Comparison of ENCODE assay signal across 22 cellular contexts in genomic region chr19:8596168-8596567, GRCh38. TPM values are rescaled to one million over a fixed set of nuclear protein-coding genes. Genes with fewer than 3 reads are reported as not detected.
DNase-seq lines count a peak whose midpoint lies in the region; ATAC-seq, FAIRE-seq and TF ChIP-seq lines count a peak whose summit lies in the region.
"Had no signal": no experiment of that assay in that cellular context is flagged by ENCODE, and none has a peak within 500 bp of the region (broad histone marks: within the 10 kb centered on the region; RNA-seq: fewer than 3 reads in every experiment).

No MANE protein-coding gene starts in this region.

- no peak overlapping the region for H3K4ac ChIP-seq in H1 (replicated peaks; ENCODE audit: insufficient read length, low read depth, low read length)

- WGBS in H1 (ENCODE audit: extremely low coverage in 1 of 2, insufficient coverage in 1 of 2, insufficient read length in 1 of 2, insufficient replicate concordance in 2 of 2, low coverage in 1 of 2, low lambda C conversion rate in 2 of 2, missing lambda C conversion rate in 1 of 2), 2 experiments: 93% methylated on average over 12 of the region's 23 CpGs; no CpG with 5 or more reads in 1 of the 2 experiments
- 80 to 92% methylated on average over 13 to 20 of the region's 23 CpGs for WGBS in upper lobe of left lung, 2 donors
- no CpG with 5 or more reads among the region's 23 CpGs for WGBS in right lobe of liver (ENCODE audit: insufficient coverage, low coverage, low lambda C conversion rate, missing lambda C conversion rate)

- H4K91ac ChIP-seq in H1 (replicated peaks; ENCODE audit: insufficient read length, low read length): no peak overlapping the region

- H3K56ac ChIP-seq in H1 (replicated peaks; ENCODE audit: insufficient read length, low read depth, low read length): no peak overlapping the region

- no peak overlapping the region; a peak in 1 of 7 replicates for H3K9ac ChIP-seq in H1 (replicated peaks in 1 of 4; ENCODE audit: extremely low read depth in 1 of 4, low read depth in 3 of 4, low read length in 3 of 4)

- no peak overlapping the region for H4K8ac ChIP-seq in H1 (ENCODE audit: extremely low read depth, insufficient read depth, low read length)

- H3K4me1 ChIP-seq in left ventricle myocardium inferior (peaks cover 27% of the 10 kb centered on the region), H1 (replicated peaks in 1 of 4; ENCODE audit: control insufficient read depth in 3 of 4, insufficient read depth in 4 of 4, low read length in 3 of 4) (peaks cover 0 to 5% (median under 1%) of the 10 kb centered on the region in 4 experiments; a peak in 4 of 7 replicates), upper lobe of left lung (peaks cover 36 to 44% (median 41%) of the 10 kb centered on the region in 4 donors), right lobe of liver (peaks cover 0 to 5% (median 0%) of the 10 kb centered on the region in 4 donors)
- H3K4me1 ChIP-seq: BE2C, Caco-2 had no signal

- ATAC-seq in Right ventricle myocardium inferior (no peak), upper lobe of left lung (ENCODE audit: low FRiP score in 2 of 2) (no peak), HG02642 (IDR thresholded peaks at IDR 0.05; ENCODE audit: poor library complexity, unreplicated experiment) (no peak), right lobe of liver (no peak)
- ATAC-seq: CD8-positive, alpha-beta T cell; HCT116 had no signal

- H3K18ac ChIP-seq in H1 (ENCODE audit: extremely low read depth, low read length): no peak overlapping the region

- H3K27ac ChIP-seq in left ventricle myocardium inferior (replicated peaks) (no peak overlapping the region), H1 (ENCODE audit: low read depth, low read length) (no peak overlapping the region), upper lobe of left lung (peak overlapping the region in 3 of 4 donors; percentile 39 to 70 (median 69)), right lobe of liver (no peak overlapping the region)
- H3K27ac ChIP-seq: 22Rv1, C4-2B had no signal

- no peak for TF ChIP-seq EP300 in H1 (IDR thresholded peaks at IDR 0.05; ENCODE audit: borderline replicate concordance in 1 of 2, low read depth in 2 of 2, low read length in 2 of 2)
- no peak for TF ChIP-seq EP300 in upper lobe of left lung (IDR thresholded peaks at IDR 0.05)

- H3K4me2 ChIP-seq in H1 (ENCODE audit: insufficient read depth in 1 of 2, low read depth in 2 of 2, low read length in 2 of 2): no peak overlapping the region

- no peak overlapping the region for H2AK5ac ChIP-seq in H1 (ENCODE audit: low read depth, low read length)

- H3K79me1 ChIP-seq in H1 (ENCODE audit: low read depth, low read length): no peaks in the 10 kb centered on the region; the same call in 1 of the 2 replicates

- H2BK15ac ChIP-seq in H1 (ENCODE audit: low read length): no peak overlapping the region

- peaks cover 8% of the 10 kb centered on the region for H3K9me3 ChIP-seq in left ventricle myocardium inferior (replicated peaks)
- peaks cover 3 to 5% of the 10 kb centered on the region in 2 experiments; a peak in 1 of 4 replicates for H3K9me3 ChIP-seq in H1 (ENCODE audit: insufficient read depth in 2 of 2, low read depth in 1 of 2, low read length in 1 of 2)
- H3K9me3 ChIP-seq in upper lobe of left lung: peaks cover 0 to 12% (median 4%) of the 10 kb centered on the region in 4 donors
- no peaks in the 10 kb centered on the region for H3K9me3 ChIP-seq in right lobe of liver
- H3K9me3 ChIP-seq: BE2C had no signal

- TF ChIP-seq CTCF in left ventricle myocardium inferior (IDR thresholded peaks at IDR 0.05; ENCODE audit: borderline replicate concordance): no peak
- no peak for TF ChIP-seq CTCF in H1 (IDR thresholded peaks at IDR 0.05; ENCODE audit: control extremely low read depth in 1 of 3, insufficient read depth in 1 of 3, low read depth in 1 of 3, low read length in 3 of 3)
- TF ChIP-seq CTCF in upper lobe of left lung (IDR thresholded peaks at IDR 0.05): no peak
- no peak for TF ChIP-seq CTCF in right lobe of liver (IDR thresholded peaks at IDR 0.05)

- no peak overlapping the region for H2AFZ ChIP-seq in H1 (ENCODE audit: low read length)

- no peak overlapping the region; the same call in 1 of the 2 replicates for H2BK5ac ChIP-seq in H1 (ENCODE audit: low read depth, low read length)

- H2BK120ac ChIP-seq in H1 (replicated peaks; ENCODE audit: low read depth, low read length): no peak overlapping the region

- H3K27me3 ChIP-seq in left ventricle myocardium inferior (ENCODE audit: low read depth): peaks cover 30% of the 10 kb centered on the region
- H3K27me3 ChIP-seq in H1 (replicated peaks in 1 of 4; ENCODE audit: control insufficient read depth in 3 of 4, extremely low read depth in 1 of 4, insufficient read depth in 3 of 4, low read length in 3 of 4): no peaks in the 10 kb centered on the region; a peak in 1 of 7 replicates
- H3K27me3 ChIP-seq in upper lobe of left lung: peaks cover 0 to 3% (median 0%) of the 10 kb centered on the region in 4 donors
- H3K27me3 ChIP-seq in right lobe of liver: no peaks in the 10 kb centered on the region
- H3K27me3 ChIP-seq: BE2C had no signal

- peaks cover 9% of the 10 kb centered on the region; the same call in 1 of the 2 replicates for H3K23me2 ChIP-seq in H1 (ENCODE audit: low read depth, low read length)

- no peak for FAIRE-seq in H1 (lab: Jason Lieb, UNC)
- FAIRE-seq: A204.1, G401.6, GM12892 had no signal

- H3K36me3 ChIP-seq in left ventricle myocardium inferior (peaks cover 36% of the 10 kb centered on the region), H1 (ENCODE audit: control insufficient read depth in 2 of 4, insufficient read depth in 4 of 4, low read length in 3 of 4) (peaks cover 0 to 11% (median 4%) of the 10 kb centered on the region in 4 experiments; a peak in 3 of 8 replicates), upper lobe of left lung (peaks cover 0 to 20% (median 5%) of the 10 kb centered on the region in 4 donors), right lobe of liver (no peaks in the 10 kb centered on the region)
- H3K36me3 ChIP-seq: BE2C had no signal

- no peak overlapping the region for H4K5ac ChIP-seq in H1 (ENCODE audit: insufficient read length, low read depth, low read length)

- H2BK12ac ChIP-seq in H1 (ENCODE audit: low read depth, low read length): no peak overlapping the region

- TF ChIP-seq RAD21 in H1 (IDR thresholded peaks at IDR 0.05 in 1 of 2, conservative IDR thresholded peaks at IDR 0.05 in 1 of 2; ENCODE audit: low read depth in 2 of 2, low read length in 2 of 2): no peak

- POLR2A ChIA-PET in H1 (lab: Charles Lee; ENCODE audit: partially characterized antibody): interaction anchor here (0.7 to 7.9 kb wide), 4 partner anchors 10 to 70 kb away, joined by 3 to 117 read pairs (median 4); partner anchors contain the start of gene MYO1F

- intact Hi-C loops in Right ventricle myocardium inferior (cut with DNase I) (no loop called here), left ventricle myocardium inferior (cut with micrococcal nuclease) (no loop called here), right lobe of liver (cut with DNase I) (no loop called here)

- H3K14ac ChIP-seq in H1 (ENCODE audit: insufficient read length): no peak overlapping the region

- H4K20me1 ChIP-seq in H1 (replicated peaks in 1 of 2; ENCODE audit: control insufficient read depth in 1 of 2, insufficient read depth in 2 of 2, low read length in 2 of 2): peaks cover 0 to 3% of the 10 kb centered on the region in 2 experiments

- no peak overlapping the region for H3K4me3 ChIP-seq in left ventricle myocardium inferior
- H3K4me3 ChIP-seq in H1 (ENCODE audit: extremely low read depth in 1 of 4, insufficient read depth in 2 of 4, low read depth in 3 of 4, low read length in 4 of 4): no peak overlapping the region
- no peak overlapping the region for H3K4me3 ChIP-seq in upper lobe of left lung
- no peak overlapping the region for H3K4me3 ChIP-seq in right lobe of liver

- no peaks in the 10 kb centered on the region for H3K79me2 ChIP-seq in H1 (ENCODE audit: control insufficient read depth in 1 of 2, insufficient read depth in 2 of 2, low read length in 2 of 2)

- H3K23ac ChIP-seq in H1 (ENCODE audit: insufficient read length): no peak overlapping the region

- no peak overlapping the region for H2BK20ac ChIP-seq in H1 (ENCODE audit: low read length)

- DNase-seq in Right ventricle myocardium inferior (ENCODE audit: missing footprints): peak; percentile 63
- no peak for DNase-seq in left ventricle myocardium inferior
- DNase-seq in H1 (ENCODE audit: low read depth in 1 of 2, low spot score in 2 of 2): no peak
- no peak for DNase-seq in upper lobe of left lung
- no peak for DNase-seq in right lobe of liver
- DNase-seq: ACHN; AML-193; BE2C; Caco-2; CD4-positive, CD25-positive, alpha-beta regulatory T cell; CD8-positive, alpha-beta T cell; DMS153; DND-41; GOT3; H9 had no signal

- CTCF ChIA-PET in H1 (lab: Charles Lee; ENCODE audit: partially characterized antibody): interaction anchor here (0.6 to 5.1 kb wide), 13 partner anchors 9 to 368 kb away, joined by 3 to 20 read pairs (median 4); no protein-coding TSS in a partner anchor

- TF ChIP-seq POLR2A in H1 (IDR thresholded peaks at IDR 0.05; ENCODE audit: control extremely low read depth in 1 of 2, low read depth in 2 of 2, low read length in 2 of 2): no peak
- no peak for TF ChIP-seq POLR2A in upper lobe of left lung (IDR thresholded peaks at IDR 0.05)
- TF ChIP-seq POLR2A in right lobe of liver (IDR thresholded peaks at IDR 0.05): no peak

RNA-seq across cellular contexts. Expression of gene ADAMTS10, which starts 14.3 kb away (rescaled TPM):
- total RNA-seq in Right ventricle myocardium inferior (10.0 TPM), left ventricle myocardium inferior (11.5 TPM), upper lobe of left lung (100 to 1,000 TPM in 1 of 6 donors, 10 to 100 TPM in 5; 11.9 to 103 (median 19.8) TPM), right lobe of liver (10 to 100 TPM in 3 of 6 experiments, 1 to 10 TPM in 3; 5.0 to 12.2 (median 9.3) TPM)
- 14.0 and 17.4 TPM in 2 replicates for total RNA-seq in H1 (2021; fragmentation: NEBNext Ultra II Directional; extraction: Animal tissue kit (Norgen Biotek cat#: 25700))
- 6.9 and 16.1 TPM in 2 replicates for polyA plus RNA-seq in H1 (2011; rRNA removed)
- polyA plus RNA-seq in H1 (2011; cell fraction: cytosol; rRNA removed): 14.8 TPM
- polyA plus RNA-seq in H1 (2011; cell fraction: nucleus; rRNA removed): 78.6 TPM
- polyA plus RNA-seq in H1 (2012, experiment 1 of 2): 8.6 to 15.2 TPM (median 12.4 TPM) in 4 replicates
- 3.7 TPM for polyA plus RNA-seq in H1 (2012, experiment 2 of 2)
- polyA plus RNA-seq in H1 (2013, experiment 1 of 2): 13.2 TPM
- 11.6 TPM for polyA plus RNA-seq in H1 (2013, experiment 2 of 2)
- polyA minus RNA-seq in H1 (2011; rRNA and poly(A)+ RNA removed): 9.3 and 10.6 TPM in 2 replicates
- polyA minus RNA-seq in H1 (2011; cell fraction: cytosol; rRNA and poly(A)+ RNA removed): 7.6 TPM
- polyA minus RNA-seq in H1 (2011; cell fraction: nucleus; rRNA and poly(A)+ RNA removed): 30.6 TPM

RNA-seq across cellular contexts. Expression of gene MYO1F, which starts 18.9 kb away (rescaled TPM):
- total RNA-seq in Right ventricle myocardium inferior (9.3 TPM), left ventricle myocardium inferior (7.4 TPM), upper lobe of left lung (100 to 1,000 TPM in 4 of 6 donors, 10 to 100 TPM in 2; 47.3 to 246 (median 127) TPM), right lobe of liver (10 to 100 TPM in 4 of 6 experiments, 1 to 10 TPM in 2; 7.9 to 21.5 (median 10.2) TPM)
- 2.2 and 4.6 TPM in 2 replicates for total RNA-seq in H1 (2021; fragmentation: NEBNext Ultra II Directional; extraction: Animal tissue kit (Norgen Biotek cat#: 25700))
- polyA plus RNA-seq in H1 (2011; rRNA removed): 1.4 and 3.1 TPM in 2 replicates
- polyA plus RNA-seq in H1 (2011; cell fraction: cytosol; rRNA removed): 1.6 TPM
- 2.8 TPM for polyA plus RNA-seq in H1 (2011; cell fraction: nucleus; rRNA removed)
- polyA plus RNA-seq in H1 (2012, experiment 1 of 2): 6.5 to 9.2 TPM (median 8.1 TPM) in 4 replicates
- polyA plus RNA-seq in H1 (2012, experiment 2 of 2): 2.3 TPM
- polyA plus RNA-seq in H1 (2013, experiment 1 of 2): 3.7 TPM
- polyA plus RNA-seq in H1 (2013, experiment 2 of 2): 3.5 TPM
- 3.1 and 5.2 TPM in 2 replicates for polyA minus RNA-seq in H1 (2011; rRNA and poly(A)+ RNA removed)
- polyA minus RNA-seq in H1 (2011; cell fraction: cytosol; rRNA and poly(A)+ RNA removed): 2.1 TPM
- polyA minus RNA-seq in H1 (2011; cell fraction: nucleus; rRNA and poly(A)+ RNA removed): 3.9 TPM

RNA-seq across cellular contexts. Expression of gene NFILZ, which starts 34.3 kb away (rescaled TPM):
- total RNA-seq in Right ventricle myocardium inferior (not detected), left ventricle myocardium inferior (not detected), upper lobe of left lung (not detected), right lobe of liver (not detected)
- not detected in 2 replicates for total RNA-seq in H1 (2021; fragmentation: NEBNext Ultra II Directional; extraction: Animal tissue kit (Norgen Biotek cat#: 25700))
- polyA plus RNA-seq in H1 (2011; rRNA removed): not detected in 2 replicates
- polyA plus RNA-seq in H1 (2011; cell fraction: cytosol; rRNA removed): not detected
- not detected for polyA plus RNA-seq in H1 (2011; cell fraction: nucleus; rRNA removed)
- polyA plus RNA-seq in H1 (2012, experiment 1 of 2): not detected in 4 replicates
- not detected for polyA plus RNA-seq in H1 (2012, experiment 2 of 2)
- polyA plus RNA-seq in H1 (2013, experiment 1 of 2): not detected
- polyA plus RNA-seq in H1 (2013, experiment 2 of 2): not detected
- not detected in 2 replicates for polyA minus RNA-seq in H1 (2011; rRNA and poly(A)+ RNA removed)
- not detected for polyA minus RNA-seq in H1 (2011; cell fraction: cytosol; rRNA and poly(A)+ RNA removed)
- polyA minus RNA-seq in H1 (2011; cell fraction: nucleus; rRNA and poly(A)+ RNA removed): not detected
- total RNA-seq: Caco-2; CD4-positive, CD25-positive, alpha-beta regulatory T cell; CD8-positive, alpha-beta T cell; H9 had no signal
- polyA plus RNA-seq: CD4-positive, CD25-positive, alpha-beta regulatory T cell had no signal

Comparison
In these comparisons a context has a peak if more than half of its experiments do, and no peak if none do; other contexts are left out.
1. H3K27ac ChIP-seq: peak in upper lobe of left lung (3 of 4); none in left ventricle myocardium inferior (single experiment), H1 (single experiment) and right lobe of liver (0 of 3).